2 cellular contexts compared by ENCODE assay signal in the genomic region with DNA sequence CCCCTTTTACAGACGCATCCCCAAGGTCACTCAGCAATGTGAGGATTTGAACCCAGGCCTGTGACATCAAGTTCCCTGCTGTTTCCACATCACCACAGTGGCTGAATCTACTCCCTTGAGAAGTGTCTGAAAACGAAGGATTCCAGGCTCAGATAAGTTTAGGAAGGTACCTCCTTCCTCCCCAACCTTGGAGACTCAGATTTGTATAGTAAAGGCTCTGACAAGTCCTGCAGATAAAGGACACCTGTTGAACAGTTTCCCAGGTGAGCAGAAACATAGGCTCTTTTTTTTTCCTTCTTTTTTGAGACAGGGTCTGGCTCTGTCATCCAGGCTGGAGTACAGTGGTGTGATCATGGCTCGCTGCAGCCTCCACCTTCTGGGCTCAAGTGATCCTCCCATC.
A peak's percentile ranks its signal among the peaks of the same experiment; 100 is the strongest.
TF ChIP-seq lines count a peak whose summit lies in the region.

No MANE protein-coding gene starts in this region.

TF ChIP-seq in K562, 482 proteins besides CTCF, POLR2A, EP300 and RAD21 (continues in another document):
- TF ChIP-seq SREBF2 (CRISPR knock-in tag; IDR thresholded peaks at IDR 0.05) (no peak), ZNF239 (CRISPR knock-in tag; IDR thresholded peaks at IDR 0.05) (peak; percentile 97), CGGBP1 (CRISPR knock-in tag; IDR thresholded peaks at IDR 0.05) (no peak), BCOR (IDR thresholded peaks at IDR 0.05) (peak; percentile 24; the same call in 1 of the 2 replicates), HDGF (IDR thresholded peaks at IDR 0.05) (no peak), ZNF174 (CRISPR knock-in tag; IDR thresholded peaks at IDR 0.05) (no peak), TCF7L2 (IDR thresholded peaks at IDR 0.05; ENCODE audit: low read depth, low read length) (no peak), RBM25 (IDR thresholded peaks at IDR 0.05; ENCODE audit: low read depth, low read length, severe bottlenecking) (peak; percentile 51), DPF2 (IDR thresholded peaks at IDR 0.05) (no peak), ATF1 (CRISPR knock-in tag; IDR thresholded peaks at IDR 0.05) (no peak), ATF1 (tag; IDR thresholded peaks at IDR 0.05) (no peak)
- TF ChIP-seq, protein P1, sequence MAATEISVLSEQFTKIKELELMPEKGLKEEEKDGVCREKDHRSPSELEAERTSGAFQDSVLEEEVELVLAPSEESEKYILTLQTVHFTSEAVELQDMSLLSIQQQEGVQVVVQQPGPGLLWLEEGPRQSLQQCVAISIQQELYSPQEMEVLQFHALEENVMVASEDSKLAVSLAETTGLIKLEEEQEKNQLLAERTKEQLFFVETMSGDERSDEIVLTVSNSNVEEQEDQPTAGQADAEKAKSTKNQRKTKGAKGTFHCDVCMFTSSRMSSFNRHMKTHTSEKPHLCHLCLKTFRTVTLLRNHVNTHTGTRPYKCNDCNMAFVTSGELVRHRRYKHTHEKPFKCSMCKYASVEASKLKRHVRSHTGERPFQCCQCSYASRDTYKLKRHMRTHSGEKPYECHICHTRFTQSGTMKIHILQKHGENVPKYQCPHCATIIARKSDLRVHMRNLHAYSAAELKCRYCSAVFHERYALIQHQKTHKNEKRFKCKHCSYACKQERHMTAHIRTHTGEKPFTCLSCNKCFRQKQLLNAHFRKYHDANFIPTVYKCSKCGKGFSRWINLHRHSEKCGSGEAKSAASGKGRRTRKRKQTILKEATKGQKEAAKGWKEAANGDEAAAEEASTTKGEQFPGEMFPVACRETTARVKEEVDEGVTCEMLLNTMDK (IDR thresholded peaks at IDR 0.05; ENCODE audit: borderline replicate concordance, insufficient read depth, low read depth, low read length, poor library complexity, severe bottlenecking), result no peak
- TF ChIP-seq, protein P2, sequence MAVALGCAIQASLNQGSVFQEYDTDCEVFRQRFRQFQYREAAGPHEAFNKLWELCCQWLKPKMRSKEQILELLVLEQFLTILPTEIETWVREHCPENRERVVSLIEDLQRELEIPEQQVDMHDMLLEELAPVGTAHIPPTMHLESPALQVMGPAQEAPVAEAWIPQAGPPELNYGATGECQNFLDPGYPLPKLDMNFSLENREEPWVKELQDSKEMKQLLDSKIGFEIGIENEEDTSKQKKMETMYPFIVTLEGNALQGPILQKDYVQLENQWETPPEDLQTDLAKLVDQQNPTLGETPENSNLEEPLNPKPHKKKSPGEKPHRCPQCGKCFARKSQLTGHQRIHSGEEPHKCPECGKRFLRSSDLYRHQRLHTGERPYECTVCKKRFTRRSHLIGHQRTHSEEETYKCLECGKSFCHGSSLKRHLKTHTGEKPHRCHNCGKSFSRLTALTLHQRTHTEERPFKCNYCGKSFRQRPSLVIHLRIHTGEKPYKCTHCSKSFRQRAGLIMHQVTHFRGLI (CRISPR knock-in tag; IDR thresholded peaks at IDR 0.05), result no peak
- TF ChIP-seq, protein P3, sequence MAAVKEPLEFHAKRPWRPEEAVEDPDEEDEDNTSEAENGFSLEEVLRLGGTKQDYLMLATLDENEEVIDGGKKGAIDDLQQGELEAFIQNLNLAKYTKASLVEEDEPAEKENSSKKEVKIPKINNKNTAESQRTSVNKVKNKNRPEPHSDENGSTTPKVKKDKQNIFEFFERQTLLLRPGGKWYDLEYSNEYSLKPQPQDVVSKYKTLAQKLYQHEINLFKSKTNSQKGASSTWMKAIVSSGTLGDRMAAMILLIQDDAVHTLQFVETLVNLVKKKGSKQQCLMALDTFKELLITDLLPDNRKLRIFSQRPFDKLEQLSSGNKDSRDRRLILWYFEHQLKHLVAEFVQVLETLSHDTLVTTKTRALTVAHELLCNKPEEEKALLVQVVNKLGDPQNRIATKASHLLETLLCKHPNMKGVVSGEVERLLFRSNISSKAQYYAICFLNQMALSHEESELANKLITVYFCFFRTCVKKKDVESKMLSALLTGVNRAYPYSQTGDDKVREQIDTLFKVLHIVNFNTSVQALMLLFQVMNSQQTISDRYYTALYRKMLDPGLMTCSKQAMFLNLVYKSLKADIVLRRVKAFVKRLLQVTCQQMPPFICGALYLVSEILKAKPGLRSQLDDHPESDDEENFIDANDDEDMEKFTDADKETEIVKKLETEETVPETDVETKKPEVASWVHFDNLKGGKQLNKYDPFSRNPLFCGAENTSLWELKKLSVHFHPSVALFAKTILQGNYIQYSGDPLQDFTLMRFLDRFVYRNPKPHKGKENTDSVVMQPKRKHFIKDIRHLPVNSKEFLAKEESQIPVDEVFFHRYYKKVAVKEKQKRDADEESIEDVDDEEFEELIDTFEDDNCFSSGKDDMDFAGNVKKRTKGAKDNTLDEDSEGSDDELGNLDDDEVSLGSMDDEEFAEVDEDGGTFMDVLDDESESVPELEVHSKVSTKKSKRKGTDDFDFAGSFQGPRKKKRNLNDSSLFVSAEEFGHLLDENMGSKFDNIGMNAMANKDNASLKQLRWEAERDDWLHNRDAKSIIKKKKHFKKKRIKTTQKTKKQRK (IDR thresholded peaks at IDR 0.05; ENCODE audit: borderline replicate concordance, low read depth, low read length), result no peak
- TF ChIP-seq, protein P4, sequence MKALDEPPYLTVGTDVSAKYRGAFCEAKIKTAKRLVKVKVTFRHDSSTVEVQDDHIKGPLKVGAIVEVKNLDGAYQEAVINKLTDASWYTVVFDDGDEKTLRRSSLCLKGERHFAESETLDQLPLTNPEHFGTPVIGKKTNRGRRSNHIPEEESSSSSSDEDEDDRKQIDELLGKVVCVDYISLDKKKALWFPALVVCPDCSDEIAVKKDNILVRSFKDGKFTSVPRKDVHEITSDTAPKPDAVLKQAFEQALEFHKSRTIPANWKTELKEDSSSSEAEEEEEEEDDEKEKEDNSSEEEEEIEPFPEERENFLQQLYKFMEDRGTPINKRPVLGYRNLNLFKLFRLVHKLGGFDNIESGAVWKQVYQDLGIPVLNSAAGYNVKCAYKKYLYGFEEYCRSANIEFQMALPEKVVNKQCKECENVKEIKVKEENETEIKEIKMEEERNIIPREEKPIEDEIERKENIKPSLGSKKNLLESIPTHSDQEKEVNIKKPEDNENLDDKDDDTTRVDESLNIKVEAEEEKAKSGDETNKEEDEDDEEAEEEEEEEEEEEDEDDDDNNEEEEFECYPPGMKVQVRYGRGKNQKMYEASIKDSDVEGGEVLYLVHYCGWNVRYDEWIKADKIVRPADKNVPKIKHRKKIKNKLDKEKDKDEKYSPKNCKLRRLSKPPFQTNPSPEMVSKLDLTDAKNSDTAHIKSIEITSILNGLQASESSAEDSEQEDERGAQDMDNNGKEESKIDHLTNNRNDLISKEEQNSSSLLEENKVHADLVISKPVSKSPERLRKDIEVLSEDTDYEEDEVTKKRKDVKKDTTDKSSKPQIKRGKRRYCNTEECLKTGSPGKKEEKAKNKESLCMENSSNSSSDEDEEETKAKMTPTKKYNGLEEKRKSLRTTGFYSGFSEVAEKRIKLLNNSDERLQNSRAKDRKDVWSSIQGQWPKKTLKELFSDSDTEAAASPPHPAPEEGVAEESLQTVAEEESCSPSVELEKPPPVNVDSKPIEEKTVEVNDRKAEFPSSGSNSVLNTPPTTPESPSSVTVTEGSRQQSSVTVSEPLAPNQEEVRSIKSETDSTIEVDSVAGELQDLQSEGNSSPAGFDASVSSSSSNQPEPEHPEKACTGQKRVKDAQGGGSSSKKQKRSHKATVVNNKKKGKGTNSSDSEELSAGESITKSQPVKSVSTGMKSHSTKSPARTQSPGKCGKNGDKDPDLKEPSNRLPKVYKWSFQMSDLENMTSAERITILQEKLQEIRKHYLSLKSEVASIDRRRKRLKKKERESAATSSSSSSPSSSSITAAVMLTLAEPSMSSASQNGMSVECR (CRISPR knock-in tag; IDR thresholded peaks at IDR 0.05), result no peak

TF ChIP-seq in GM23338, 12 proteins besides CTCF, POLR2A, EP300 and RAD21:
- TF ChIP-seq ZNF331 (CRISPR knock-in tag; IDR thresholded peaks at IDR 0.05; ENCODE audit: low read depth) (no peak), ZNF114 (CRISPR knock-in tag; IDR thresholded peaks at IDR 0.05) (no peak), EZH2phosphoT487 (IDR thresholded peaks at IDR 0.05; ENCODE audit: unreplicated experiment) (no peak), STAT1 (IDR thresholded peaks at IDR 0.05; ENCODE audit: unreplicated experiment) (no peak), JUNB (IDR thresholded peaks at IDR 0.05; ENCODE audit: unreplicated experiment) (no peak), NANOG (IDR thresholded peaks at IDR 0.05; ENCODE audit: borderline replicate concordance) (no peak), ETS1 (IDR thresholded peaks at IDR 0.05) (no peak), EZH2 (IDR thresholded peaks at IDR 0.05; ENCODE audit: low read depth, unreplicated experiment) (no peak), POLR2AphosphoS5 (IDR thresholded peaks at IDR 0.05; ENCODE audit: low read depth) (no peak), REST (IDR thresholded peaks at IDR 0.05; ENCODE audit: unreplicated experiment) (no peak), CREB1 (CRISPR knock-in tag; IDR thresholded peaks at IDR 0.05; ENCODE audit: low read depth) (no peak)
- TF ChIP-seq, protein P5, sequence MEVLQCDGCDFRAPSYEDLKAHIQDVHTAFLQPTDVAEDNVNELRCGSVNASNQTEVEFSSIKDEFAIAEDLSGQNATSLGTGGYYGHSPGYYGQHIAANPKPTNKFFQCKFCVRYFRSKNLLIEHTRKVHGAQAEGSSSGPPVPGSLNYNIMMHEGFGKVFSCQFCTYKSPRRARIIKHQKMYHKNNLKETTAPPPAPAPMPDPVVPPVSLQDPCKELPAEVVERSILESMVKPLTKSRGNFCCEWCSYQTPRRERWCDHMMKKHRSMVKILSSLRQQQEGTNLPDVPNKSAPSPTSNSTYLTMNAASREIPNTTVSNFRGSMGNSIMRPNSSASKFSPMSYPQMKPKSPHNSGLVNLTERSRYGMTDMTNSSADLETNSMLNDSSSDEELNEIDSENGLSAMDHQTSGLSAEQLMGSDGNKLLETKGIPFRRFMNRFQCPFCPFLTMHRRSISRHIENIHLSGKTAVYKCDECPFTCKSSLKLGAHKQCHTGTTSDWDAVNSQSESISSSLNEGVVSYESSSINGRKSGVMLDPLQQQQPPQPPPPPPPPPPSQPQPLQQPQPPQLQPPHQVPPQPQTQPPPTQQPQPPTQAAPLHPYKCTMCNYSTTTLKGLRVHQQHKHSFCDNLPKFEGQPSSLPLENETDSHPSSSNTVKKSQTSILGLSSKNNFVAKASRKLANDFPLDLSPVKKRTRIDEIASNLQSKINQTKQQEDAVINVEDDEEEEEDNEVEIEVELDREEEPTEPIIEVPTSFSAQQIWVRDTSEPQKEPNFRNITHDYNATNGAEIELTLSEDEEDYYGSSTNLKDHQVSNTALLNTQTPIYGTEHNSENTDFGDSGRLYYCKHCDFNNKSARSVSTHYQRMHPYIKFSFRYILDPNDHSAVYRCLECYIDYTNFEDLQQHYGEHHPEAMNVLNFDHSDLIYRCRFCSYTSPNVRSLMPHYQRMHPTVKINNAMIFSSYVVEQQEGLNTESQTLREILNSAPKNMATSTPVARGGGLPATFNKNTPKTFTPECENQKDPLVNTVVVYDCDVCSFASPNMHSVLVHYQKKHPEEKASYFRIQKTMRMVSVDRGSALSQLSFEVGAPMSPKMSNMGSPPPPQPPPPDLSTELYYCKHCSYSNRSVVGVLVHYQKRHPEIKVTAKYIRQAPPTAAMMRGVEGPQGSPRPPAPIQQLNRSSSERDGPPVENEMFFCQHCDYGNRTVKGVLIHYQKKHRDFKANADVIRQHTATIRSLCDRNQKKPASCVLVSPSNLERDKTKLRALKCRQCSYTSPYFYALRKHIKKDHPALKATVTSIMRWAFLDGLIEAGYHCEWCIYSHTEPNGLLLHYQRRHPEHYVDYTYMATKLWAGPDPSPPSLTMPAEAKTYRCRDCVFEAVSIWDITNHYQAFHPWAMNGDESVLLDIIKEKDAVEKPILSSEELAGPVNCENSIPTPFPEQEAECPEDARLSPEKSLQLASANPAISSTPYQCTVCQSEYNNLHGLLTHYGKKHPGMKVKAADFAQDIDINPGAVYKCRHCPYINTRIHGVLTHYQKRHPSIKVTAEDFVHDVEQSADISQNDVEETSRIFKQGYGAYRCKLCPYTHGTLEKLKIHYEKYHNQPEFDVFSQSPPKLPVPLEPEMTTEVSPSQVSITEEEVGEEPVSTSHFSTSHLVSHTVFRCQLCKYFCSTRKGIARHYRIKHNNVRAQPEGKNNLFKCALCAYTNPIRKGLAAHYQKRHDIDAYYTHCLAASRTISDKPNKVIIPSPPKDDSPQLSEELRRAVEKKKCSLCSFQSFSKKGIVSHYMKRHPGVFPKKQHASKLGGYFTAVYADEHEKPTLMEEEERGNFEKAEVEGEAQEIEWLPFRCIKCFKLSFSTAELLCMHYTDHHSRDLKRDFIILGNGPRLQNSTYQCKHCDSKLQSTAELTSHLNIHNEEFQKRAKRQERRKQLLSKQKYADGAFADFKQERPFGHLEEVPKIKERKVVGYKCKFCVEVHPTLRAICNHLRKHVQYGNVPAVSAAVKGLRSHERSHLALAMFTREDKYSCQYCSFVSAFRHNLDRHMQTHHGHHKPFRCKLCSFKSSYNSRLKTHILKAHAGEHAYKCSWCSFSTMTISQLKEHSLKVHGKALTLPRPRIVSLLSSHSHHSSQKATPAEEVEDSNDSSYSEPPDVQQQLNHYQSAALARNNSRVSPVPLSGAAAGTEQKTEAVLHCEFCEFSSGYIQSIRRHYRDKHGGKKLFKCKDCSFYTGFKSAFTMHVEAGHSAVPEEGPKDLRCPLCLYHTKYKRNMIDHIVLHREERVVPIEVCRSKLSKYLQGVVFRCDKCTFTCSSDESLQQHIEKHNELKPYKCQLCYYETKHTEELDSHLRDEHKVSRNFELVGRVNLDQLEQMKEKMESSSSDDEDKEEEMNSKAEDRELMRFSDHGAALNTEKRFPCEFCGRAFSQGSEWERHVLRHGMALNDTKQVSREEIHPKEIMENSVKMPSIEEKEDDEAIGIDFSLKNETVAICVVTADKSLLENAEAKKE (CRISPR knock-in tag; IDR thresholded peaks at IDR 0.05), result no peak
